7 cellular contexts compared by ENCODE assay signal in the genomic region with DNA sequence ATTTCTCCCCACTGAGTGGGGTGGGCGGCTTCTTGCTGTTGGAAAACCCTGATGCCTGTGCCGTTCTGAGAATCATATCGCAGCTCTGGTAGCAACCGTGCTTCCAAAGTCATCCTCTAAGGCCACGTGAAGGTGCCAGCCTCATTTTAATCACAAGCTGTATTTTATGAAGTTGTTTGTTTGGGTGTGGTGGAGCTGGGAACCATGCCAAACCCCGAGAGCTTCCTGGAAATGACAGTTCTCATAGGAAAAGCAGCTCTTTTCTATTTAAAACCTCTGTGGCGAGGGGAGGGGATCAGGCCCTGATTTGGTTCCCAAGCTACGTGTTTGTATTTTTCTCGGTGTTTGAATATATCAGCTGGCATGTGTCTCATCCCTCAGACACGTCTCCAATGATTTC. TPM values are rescaled to one million over a fixed set of nuclear protein-coding genes. Genes with fewer than 3 reads are reported as not detected.
DNase-seq lines count a peak whose midpoint lies in the region; ATAC-seq and TF ChIP-seq lines count a peak whose summit lies in the region.

No MANE protein-coding gene starts in this region.

- peak overlapping the region in 5 of 6 donors; percentile 48 to 69 (median 59) for H3K27ac Mint-ChIP-seq in immature natural killer cell

- POLR2A ChIA-PET in SK-N-SH (lab: Yijun Ruan, JAX): interaction anchor here (0.6 to 1.0 kb wide), 2 partner anchors 22 to 155 kb away, joined by 3 read pairs; partner anchors contain the start of genes IQCK and KNOP1

- H3K9me3 ChIP-seq in SK-N-SH: no peaks in the 10 kb centered on the region

- H3K36me3 ChIP-seq in SK-N-SH (replicated peaks in 1 of 2; ENCODE audit: control insufficient read depth in 1 of 2, insufficient read depth in 2 of 2, low read length in 1 of 2): peaks cover 18 to 26% of the 10 kb centered on the region in 2 experiments

- peaks cover 0 to 1% (median 0%) of the 10 kb centered on the region in 3 donors for H3K27me3 Mint-ChIP-seq in immature natural killer cell (ENCODE audit: low read depth in 3 of 3)

- peaks cover 16% of the 10 kb centered on the region in 2 experiments for H3K4me1 ChIP-seq in SK-N-SH (ENCODE audit: control insufficient read depth in 1 of 2, insufficient read depth in 2 of 2, low read depth in 1 of 2, low read length in 1 of 2)

- CTCF ChIA-PET in SK-N-SH (lab: Yijun Ruan, JAX): interaction anchor here (0.7 to 1.3 kb wide), 2 partner anchors 188 to 190 kb away, joined by 3 read pairs; partner anchors contain the start of gene GPRC5B

- peaks cover 8% of the 10 kb centered on the region; the same call in 1 of the 2 replicates for H3K79me2 ChIP-seq in SK-N-SH (ENCODE audit: insufficient read depth)

- H3K27me3 ChIP-seq in SK-N-SH (ENCODE audit: insufficient read depth): no peaks in the 10 kb centered on the region

- TF ChIP-seq CTCF in SK-N-SH (IDR thresholded peaks at IDR 0.05): no peak

- WGBS in SK-N-SH (ENCODE audit: low lambda C conversion rate): 59% methylated on average over 10 of the region's 10 CpGs

- peak overlapping the region; percentile 56 to 62 for H3K27ac ChIP-seq in SK-N-SH (ENCODE audit: low read depth in 2 of 2, low read length in 1 of 2)

- no peak for TF ChIP-seq RAD21 in SK-N-SH (IDR thresholded peaks at IDR 0.05; ENCODE audit: low read length)

- no peak for ATAC-seq in HG02970 (IDR thresholded peaks at IDR 0.05; ENCODE audit: low FRiP score, unreplicated experiment)

- peaks cover 18% of the 10 kb centered on the region for H4K20me1 ChIP-seq in SK-N-SH (ENCODE audit: insufficient read depth)

- no peak overlapping the region for H2AFZ ChIP-seq in SK-N-SH (ENCODE audit: low read depth)

- H3K9ac ChIP-seq in SK-N-SH: no peak overlapping the region

- peak; percentile 74 for DNase-seq in Jurkat, Clone E6-1 (ENCODE audit: low read depth, low spot score)
- no peak for DNase-seq in SK-N-SH
- peak; percentile 96 for DNase-seq in astrocyte of the hippocampus (ENCODE audit: low read depth, low spot score)
- DNase-seq in immature natural killer cell: peak in 1 of 3 donors; percentile 8
- DNase-seq in stimulated activated CD4-positive, alpha-beta T cell treated with anti-CD3 and anti-CD28 coated beads, TNF-alpha, amount 100 ng/mL, for 48 hours (ENCODE audit: low read depth in 3 of 3): peak; percentile 3 to 23 (median 22)
- no peak for DNase-seq in SKM-1 (lab: John Stamatoyannopoulos, UW; ENCODE audit: unreplicated experiment)

- H3K4me3 Mint-ChIP-seq in immature natural killer cell: peak overlapping the region in 4 of 5 donors; percentile 10 to 61 (median 19)

- H3K36me3 Mint-ChIP-seq in immature natural killer cell: peaks cover 14 to 34% (median 15%) of the 10 kb centered on the region in 3 donors

- peaks cover 27 to 28% of the 10 kb centered on the region in 2 donors for H3K4me1 Mint-ChIP-seq in immature natural killer cell

- no peak overlapping the region for H3K4me3 ChIP-seq in Jurkat, Clone E6-1 (ENCODE audit: low read length)
- H3K4me3 ChIP-seq in SK-N-SH (ENCODE audit: low read depth in 2 of 2, low read length in 1 of 2): no peak overlapping the region

- no peaks in the 10 kb centered on the region for H3K9me2 ChIP-seq in SK-N-SH

- no peak overlapping the region for H3K4me2 ChIP-seq in SK-N-SH

- TF ChIP-seq EP300 in SK-N-SH (IDR thresholded peaks at IDR 0.05; ENCODE audit: borderline replicate concordance in 1 of 2, low read depth in 1 of 2, low read length in 1 of 2): no peak

- no peaks in the 10 kb centered on the region for H3K9me3 Mint-ChIP-seq in immature natural killer cell

- H3F3A ChIP-seq in SK-N-SH (replicated peaks; ENCODE audit: insufficient read depth): peaks cover 18% of the 10 kb centered on the region

TF ChIP-seq in SK-N-SH, 30 proteins besides CTCF, POLR2A, EP300 and RAD21:
- no peak for TF ChIP-seq SIN3A (IDR thresholded peaks at IDR 0.05; ENCODE audit: borderline replicate concordance, low read depth, low read length)
- peak; percentile 57; the same call in 1 of the 2 replicates for TF ChIP-seq NFIC (IDR thresholded peaks at IDR 0.05; ENCODE audit: borderline replicate concordance)
- no peak for TF ChIP-seq GATA2 (CRISPR knock-in tag; IDR thresholded peaks at IDR 0.05)
- TF ChIP-seq FOXJ3 (CRISPR knock-in tag; IDR thresholded peaks at IDR 0.05): no peak

RNA-seq across cellular contexts. Expression of gene KNOP1, which starts 21.7 kb away (rescaled TPM):
- 50.4 TPM for polyA plus RNA-seq in Jurkat, Clone E6-1 (2012; ENCODE audit: insufficient read depth, insufficient read length)
- polyA plus RNA-seq in SK-N-SH (2012; rRNA removed): 10.6 and 13.2 TPM in 2 replicates
- 17.3 and 21.6 TPM in 2 replicates for polyA plus RNA-seq in SK-N-SH (2012; cell fraction: cytosol; rRNA removed)
- polyA plus RNA-seq in SK-N-SH (2012; cell fraction: nucleus; rRNA removed): 6.1 and 8.4 TPM in 2 replicates
- 1 to 10 TPM; 2.8 to 9.3 (median 3.6) TPM for polyA plus RNA-seq in immature natural killer cell

RNA-seq across cellular contexts. Expression of gene IQCK, which starts 21.8 kb away (rescaled TPM):
- polyA plus RNA-seq in Jurkat, Clone E6-1 (2012; ENCODE audit: insufficient read depth, insufficient read length): 11.7 TPM
- polyA plus RNA-seq in SK-N-SH (2012; rRNA removed) (7.3 and 8.6 TPM in 2 replicates), immature natural killer cell (1 to 10 TPM in 1 of 3 donors, under 1 TPM in 1, not detected in 1; 0.95 to 3.5 TPM)
- polyA plus RNA-seq in SK-N-SH (2012; cell fraction: cytosol; rRNA removed): 8.9 and 9.1 TPM in 2 replicates
- 7.5 and 12.0 TPM in 2 replicates for polyA plus RNA-seq in SK-N-SH (2012; cell fraction: nucleus; rRNA removed)

Comparison
In these comparisons a context has a peak if more than half of its experiments do, and no peak if none do; other contexts are left out.
1. DNase-seq: peak in Jurkat, Clone E6-1 (single experiment), astrocyte of the hippocampus (single experiment) and stimulated activated CD4-positive, alpha-beta T cell treated with anti-CD3 and anti-CD28 coated beads, TNF-alpha, amount 100 ng/mL, for 48 hours (3 of 3); none in SK-N-SH (single experiment) and SKM-1 (single experiment).